In genomic region chr11:47913569-47914244, GRCh38 we compare ENCODE assay signal across 16 cellular contexts.
"Had no signal": no experiment of that assay in that cellular context is flagged by ENCODE, and none has a peak within 500 bp of the region (broad histone marks: within the 10 kb centered on the region; RNA-seq: fewer than 3 reads in every experiment).

No MANE protein-coding gene starts in this region.

- H3K9me3 Mint-ChIP-seq: activated CD4-positive, alpha-beta memory T cell treated with anti-CD3 and anti-CD28 coated beads, Interleukin-2, amount 10 ng/mL, durations not matched to agents 7 days and 5 days; activated naive CD8-positive, alpha-beta T cell treated with anti-CD3 and anti-CD28 coated beads for 36 hours; activated T-cell treated with anti-CD3 and anti-CD28 coated beads, Interleukin-2, amount 50 U/mL, for 72 hours; naive thymus-derived CD8-positive, alpha-beta T cell; stimulated activated memory B cell treated with anti-CD40 and anti-IgM and Interleukin-4, amounts not matched to agents 10 μg/mL and 1 μg/mL and 100 μg/mL, for 72 hours had no signal

- ATAC-seq: activated T-cell treated with anti-CD3 and anti-CD28 coated beads, Interleukin-2, amount 50 U/mL, for 72 hours; lower lobe of right lung; naive thymus-derived CD8-positive, alpha-beta T cell; stimulated activated memory B cell treated with anti-CD40 and anti-IgM and Interleukin-4, amounts not matched to agents 10 μg/mL and 1 μg/mL and 100 μg/mL, for 72 hours had no signal

- H3K27ac Mint-ChIP-seq: activated CD4-positive, alpha-beta memory T cell treated with anti-CD3 and anti-CD28 coated beads, Interleukin-2, amount 10 ng/mL, durations not matched to agents 7 days and 5 days; activated naive CD8-positive, alpha-beta T cell treated with anti-CD3 and anti-CD28 coated beads for 36 hours; activated T-cell treated with anti-CD3 and anti-CD28 coated beads, Interleukin-2, amount 50 U/mL, for 72 hours; progenitor cell of endocrine pancreas; stimulated activated memory B cell treated with anti-CD40 and anti-IgM and Interleukin-4, amounts not matched to agents 10 μg/mL and 1 μg/mL and 100 μg/mL, for 72 hours had no signal

- H3K9me3 ChIP-seq: esophagus muscularis mucosa, lower lobe of right lung, tibial nerve had no signal

- H3K36me3 Mint-ChIP-seq: activated naive CD8-positive, alpha-beta T cell treated with anti-CD3 and anti-CD28 coated beads for 36 hours; naive thymus-derived CD8-positive, alpha-beta T cell; stimulated activated memory B cell treated with anti-CD40 and anti-IgM and Interleukin-4, amounts not matched to agents 10 μg/mL and 1 μg/mL and 100 μg/mL, for 72 hours had no signal

- DNase-seq: activated CD4-positive, alpha-beta memory T cell treated with anti-CD3 and anti-CD28 coated beads, Interleukin-2, amount 10 ng/mL, durations not matched to agents 7 days and 5 days; activated CD4-positive, alpha-beta T cell treated with anti-CD3 and anti-CD28 coated beads for 1 hour; activated gamma-delta T cell treated with Interleukin-2 at 50 U/mL for 16 hours; activated naive CD8-positive, alpha-beta T cell treated with anti-CD3 and anti-CD28 coated beads for 36 hours; activated T-cell treated with anti-CD3 and anti-CD28 coated beads, Interleukin-2, amount 50 U/mL, for 72 hours; hypothalamus; kidney glomerular epithelial cell; lower lobe of right lung; naive thymus-derived CD8-positive, alpha-beta T cell; occipital lobe; right cardiac atrium had no signal

- H3K4me3 Mint-ChIP-seq: activated CD4-positive, alpha-beta memory T cell treated with anti-CD3 and anti-CD28 coated beads, Interleukin-2, amount 10 ng/mL, durations not matched to agents 7 days and 5 days; activated naive CD8-positive, alpha-beta T cell treated with anti-CD3 and anti-CD28 coated beads for 36 hours; activated T-cell treated with anti-CD3 and anti-CD28 coated beads, Interleukin-2, amount 50 U/mL, for 72 hours; naive thymus-derived CD8-positive, alpha-beta T cell; stimulated activated memory B cell treated with anti-CD40 and anti-IgM and Interleukin-4, amounts not matched to agents 10 μg/mL and 1 μg/mL and 100 μg/mL, for 72 hours had no signal

- H3K27me3 Mint-ChIP-seq: activated CD4-positive, alpha-beta memory T cell treated with anti-CD3 and anti-CD28 coated beads, Interleukin-2, amount 10 ng/mL, durations not matched to agents 7 days and 5 days; activated naive CD8-positive, alpha-beta T cell treated with anti-CD3 and anti-CD28 coated beads for 36 hours; progenitor cell of endocrine pancreas; stimulated activated memory B cell treated with anti-CD40 and anti-IgM and Interleukin-4, amounts not matched to agents 10 μg/mL and 1 μg/mL and 100 μg/mL, for 72 hours had no signal

- H3K27me3 ChIP-seq: esophagus muscularis mucosa, tibial nerve had no signal

- H3K27ac ChIP-seq: esophagus muscularis mucosa, lower lobe of right lung, tibial nerve had no signal

- H3K4me2 ChIP-seq: smooth muscle cell had no signal

- H3K4me3 ChIP-seq: esophagus muscularis mucosa, lower lobe of right lung, smooth muscle cell, tibial nerve had no signal

- H3K36me3 ChIP-seq: esophagus muscularis mucosa, lower lobe of right lung, tibial nerve had no signal
